Comparison of ENCODE assay signal across 15 cellular contexts in genomic region chr2:189014426-189015138, GRCh38. TPM values are rescaled to one million over a fixed set of nuclear protein-coding genes. Genes with fewer than 3 reads are reported as not detected.
A peak's percentile ranks its signal among the peaks of the same experiment; 100 is the strongest.
DNase-seq lines count a peak whose midpoint lies in the region; ATAC-seq and TF ChIP-seq lines count a peak whose summit lies in the region.
"Had no signal": no experiment of that assay in that cellular context is flagged by ENCODE, and none has a peak within 500 bp of the region (broad histone marks: within the 10 kb centered on the region; RNA-seq: fewer than 3 reads in every experiment).

No MANE protein-coding gene starts in this region.

- ATAC-seq in aorta (ENCODE audit: low FRiP score) (no peak), GM18519 (IDR thresholded peaks at IDR 0.05; ENCODE audit: low FRiP score, unreplicated experiment) (no peak)
- ATAC-seq: mucosa of descending colon, T-helper 17 cell had no signal

- WGBS in esophagus squamous epithelium, 2 donors = 49 to 58% methylated on average over 2 of the region's 2 CpGs
- 8 to 10% methylated on average over 2 of the region's 2 CpGs for WGBS in aorta, 2 donors

- H3K4me1 ChIP-seq in right atrium auricular region = no peaks in the 10 kb centered on the region
- H3K4me1 ChIP-seq in esophagus squamous epithelium = peaks cover 0 to 8% (median 0%) of the 10 kb centered on the region in 3 donors
- H3K4me1 ChIP-seq in aorta (ENCODE audit: control insufficient read depth in 1 of 2, insufficient read depth in 2 of 2, low read length in 2 of 2) = peaks cover 4 to 6% of the 10 kb centered on the region in 2 donors
- no peaks in the 10 kb centered on the region for H3K4me1 ChIP-seq in breast epithelium

- DNase-seq in right atrium auricular region (ENCODE audit: low spot score) = no peak
- DNase-seq in cardiac septum (ENCODE audit: low spot score) = no peak
- no peak for DNase-seq in esophagus squamous epithelium (lab: John Stamatoyannopoulos, UW)
- DNase-seq in myocyte (ENCODE audit: low read depth) = peak; percentile 36
- DNase-seq in aorta = no peak
- no peak for DNase-seq in breast epithelium (ENCODE audit: low spot score in 2 of 2)
- no peak for DNase-seq in GDM1 (lab: John Stamatoyannopoulos, UW)
- DNase-seq: Calu3, mucosa of descending colon, NCI-H1105, NCI-H345, T-helper 17 cell had no signal

- H3K27me3 ChIP-seq in right atrium auricular region (no peaks in the 10 kb centered on the region), esophagus squamous epithelium (no peaks in the 10 kb centered on the region), aorta (ENCODE audit: control insufficient read depth in 1 of 2, insufficient read depth in 2 of 2, low read length in 1 of 2) (no peaks in the 10 kb centered on the region), breast epithelium (no peaks in the 10 kb centered on the region)

- H3K4me3 ChIP-seq in right atrium auricular region (no peak overlapping the region), esophagus squamous epithelium (no peak overlapping the region), aorta (ENCODE audit: low read length in 2 of 2) (no peak overlapping the region), breast epithelium (no peak overlapping the region)
- H3K4me3 ChIP-seq: mucosa of descending colon had no signal

- TF ChIP-seq POLR2A in esophagus squamous epithelium (IDR thresholded peaks at IDR 0.05) (no peak), breast epithelium (IDR thresholded peaks at IDR 0.05) (no peak)

- H3K27ac ChIP-seq in right atrium auricular region (peak overlapping the region; percentile 9 to 46), esophagus squamous epithelium (peak overlapping the region in 3 of 4 donors; percentile 46 to 64 (median 53)), aorta (ENCODE audit: low read depth in 1 of 2, low read length in 2 of 2) (peak overlapping the region; percentile 78 to 85), breast epithelium (peak overlapping the region in 1 of 2 donors; percentile 60)
- H3K27ac ChIP-seq: epithelial cell of prostate had no signal

- no peak for TF ChIP-seq CTCF in right atrium auricular region (IDR thresholded peaks at IDR 0.05)
- TF ChIP-seq CTCF in esophagus squamous epithelium (IDR thresholded peaks at IDR 0.05) = no peak
- TF ChIP-seq CTCF in breast epithelium (IDR thresholded peaks at IDR 0.05) = no peak

- H3K9me3 ChIP-seq in right atrium auricular region (no peaks in the 10 kb centered on the region), esophagus squamous epithelium (no peaks in the 10 kb centered on the region), aorta (ENCODE audit: control insufficient read depth, low read length) (no peaks in the 10 kb centered on the region), breast epithelium (no peaks in the 10 kb centered on the region)
- H3K9me3 ChIP-seq: mucosa of descending colon had no signal

- intact Hi-C loops in cardiac septum (cut with DNase I) = no loop called here
- intact Hi-C loops in esophagus squamous epithelium (cut with DNase I) = no loop called here
- intact Hi-C loops in aorta (cut with DNase I) = no loop called here
- intact Hi-C loops in breast epithelium (cut with DNase I; ENCODE audit: low total_unique reads) = no loop called here

- H3K36me3 ChIP-seq in right atrium auricular region (peaks cover 4% of the 10 kb centered on the region), esophagus squamous epithelium (no peaks in the 10 kb centered on the region), aorta (ENCODE audit: control insufficient read depth in 1 of 2, insufficient read depth in 2 of 2, low read length in 1 of 2) (peaks cover 0 to 2% of the 10 kb centered on the region in 2 donors), breast epithelium (peaks cover 1% of the 10 kb centered on the region)

RNA-seq across cellular contexts. Expression of gene COL3A1, which starts 40.4 kb away (rescaled TPM):
- total RNA-seq in right atrium auricular region = 100 to 1,000 TPM in 1 of 2 donors, 10 to 100 TPM in 1; 86.4 to 608 TPM
- total RNA-seq in cardiac septum = 180 TPM
- total RNA-seq in esophagus squamous epithelium = 100 to 1,000 TPM in 1 of 4 donors, 10 to 100 TPM in 3; 14.9 to 119 (median 63.8) TPM
- 1,311 and 1,575 TPM in 2 replicates for total RNA-seq in myocyte
- polyA plus RNA-seq in myocyte (2012) = 1,093 TPM
- total RNA-seq in aorta = 1,000 to 10,000 TPM in 1 of 2 donors, 100 to 1,000 TPM in 1; 673 to 1,346 TPM
- 100 to 1,000 TPM; 155 to 875 TPM for polyA plus RNA-seq in aorta
- total RNA-seq in breast epithelium = 100 to 1,000 TPM in 1 of 3 donors, 10 to 100 TPM in 2; 98.1 to 303 (median 98.6) TPM
- total RNA-seq: Calu3 had no signal
- polyA plus RNA-seq: IgD-negative memory B cell had no signal
